ENCODE assay signal across 8 cellular contexts in the genomic region with DNA sequence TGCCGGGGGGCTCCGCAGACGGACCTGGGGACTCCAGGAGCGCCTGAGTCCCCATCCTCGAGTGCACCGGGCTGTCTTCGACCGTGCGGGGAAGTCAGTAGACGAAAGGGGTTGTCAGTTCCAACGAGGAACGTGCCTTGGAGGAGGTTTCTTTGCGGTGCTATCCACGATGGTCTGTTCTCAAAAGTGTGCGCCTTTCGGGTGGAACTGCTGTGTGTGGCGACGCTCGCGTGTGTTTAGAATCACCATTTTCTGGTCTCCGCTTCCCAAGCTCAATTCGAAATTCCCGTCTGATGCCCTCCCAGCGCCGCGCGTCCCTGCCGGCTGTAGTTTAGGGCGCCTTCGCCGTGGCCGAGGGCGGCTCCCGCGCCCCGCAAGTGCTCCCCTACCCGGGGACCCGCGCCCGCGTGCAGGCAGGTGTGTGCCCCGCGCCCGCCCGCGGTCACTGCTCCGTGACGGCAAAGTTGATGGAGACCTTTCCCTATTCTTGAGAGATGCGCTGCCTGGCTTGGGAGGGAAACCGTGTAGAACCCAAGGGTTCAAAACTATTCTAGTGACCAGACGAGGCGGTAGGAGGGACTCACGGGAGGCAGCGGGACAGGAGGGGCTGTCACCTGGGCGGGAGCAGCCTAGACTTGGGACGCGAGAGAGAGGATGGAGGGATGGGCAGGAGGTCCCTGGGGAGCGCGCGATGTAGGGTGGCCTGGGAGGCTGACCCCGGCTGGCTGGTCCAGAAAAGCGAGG. TPM values are rescaled to one million over a fixed set of nuclear protein-coding genes. Genes with fewer than 3 reads are reported as not detected.
DNase-seq lines count a peak whose midpoint lies in the region; ATAC-seq and TF ChIP-seq lines count a peak whose summit lies in the region.

No MANE protein-coding gene starts in this region.

- no peak overlapping the region for H2BK5ac ChIP-seq in trophoblast cell (ENCODE audit: low read depth, low read length, poor library complexity)

- H3K18ac ChIP-seq in trophoblast cell (ENCODE audit: low read length) = no peak overlapping the region

- H3K4me2 ChIP-seq in trophoblast cell (ENCODE audit: low read length) = peak overlapping the region; percentile 100

- H3K27me3 ChIP-seq in trophoblast cell (ENCODE audit: insufficient read depth, low read length) = peaks cover 11% of the 10 kb centered on the region

- H4K91ac ChIP-seq in trophoblast cell (ENCODE audit: low read depth, low read length) = no peak overlapping the region

- peak overlapping the region; percentile 47 for H3K9ac ChIP-seq in SK-N-MC (ENCODE audit: insufficient read length)
- H3K9ac ChIP-seq in trophoblast cell (ENCODE audit: low read length) = peak overlapping the region; percentile 23

- no peak overlapping the region for H2BK12ac ChIP-seq in trophoblast cell (ENCODE audit: low read length)

- peaks cover 4% of the 10 kb centered on the region for H3K79me1 ChIP-seq in trophoblast cell (ENCODE audit: low read length)

- H3K27ac ChIP-seq in SK-N-MC (no peak overlapping the region), trophoblast cell (ENCODE audit: low read depth, low read length) (no peak overlapping the region)

- H2BK120ac ChIP-seq in trophoblast cell (ENCODE audit: insufficient read depth, low read length, poor library complexity) = no peak overlapping the region

- H3K4me1 ChIP-seq in trophoblast cell (ENCODE audit: control insufficient read depth in 1 of 2, insufficient read depth in 2 of 2, low read length in 2 of 2) = peaks cover 7 to 15% of the 10 kb centered on the region in 2 experiments

- no peak overlapping the region for H2AK5ac ChIP-seq in trophoblast cell (ENCODE audit: low read length)

- no peak overlapping the region for H3K23ac ChIP-seq in trophoblast cell (ENCODE audit: low read length)

- H3K14ac ChIP-seq in trophoblast cell (ENCODE audit: low read length) = no peak overlapping the region

- H3K36me3 ChIP-seq in SK-N-MC (ENCODE audit: insufficient read depth, low read length) (no peaks in the 10 kb centered on the region), trophoblast cell (ENCODE audit: control insufficient read depth in 1 of 2, insufficient read depth in 2 of 2, low read length in 2 of 2) (no peaks in the 10 kb centered on the region)

- H3K4me3 ChIP-seq in SK-N-MC (peak overlapping the region; percentile 73), fibroblast of villous mesenchyme (ENCODE audit: low read depth, low read length) (peak overlapping the region; percentile 61), trophoblast cell (ENCODE audit: low read depth, low read length) (peak overlapping the region; percentile 76)

- WGBS in trophoblast cell (ENCODE audit: extremely low coverage, insufficient coverage, insufficient read length) = no CpG with 5 or more reads among the region's 62 CpGs

- no peak for ATAC-seq in GM21786 (IDR thresholded peaks at IDR 0.05; ENCODE audit: unreplicated experiment)

- H3K79me2 ChIP-seq in trophoblast cell (ENCODE audit: control insufficient read depth, insufficient read depth, low read length, poor library complexity) = peaks cover 2% of the 10 kb centered on the region

- no peak overlapping the region for H3K4ac ChIP-seq in trophoblast cell (ENCODE audit: low read depth, low read length)

- H3K9me3 ChIP-seq in SK-N-MC (ENCODE audit: low read depth, low read length) = no peaks in the 10 kb centered on the region
- peaks cover 3% of the 10 kb centered on the region for H3K9me3 ChIP-seq in trophoblast cell (ENCODE audit: insufficient read depth, low read depth, low read length)

- no peak for TF ChIP-seq CTCF in fibroblast of villous mesenchyme (IDR thresholded peaks at IDR 0.05; ENCODE audit: insufficient read depth, low read depth, low read length)

- no peak overlapping the region for H4K12ac ChIP-seq in trophoblast cell (ENCODE audit: low read depth, low read length)

- no peak overlapping the region for H4K8ac ChIP-seq in trophoblast cell (ENCODE audit: low read depth, low read length)

- DNase-seq in DMS 273 (lab: John Stamatoyannopoulos, UW; ENCODE audit: unreplicated experiment) (peak; percentile 76), DMS 273 treated with DMSO at 0.1 percent for 48 hours (lab: John Stamatoyannopoulos, UW) (no peak), SK-N-MC (ENCODE audit: low read depth, low spot score) (no peak), fibroblast of villous mesenchyme (ENCODE audit: low read depth) (peak; percentile 19), trophoblast cell (no peak), NCI-H1436 (lab: John Stamatoyannopoulos, UW) (no peak)
- no peak for DNase-seq in central memory CD4-positive, alpha-beta T cell

- peak overlapping the region; percentile 37 for H2AFZ ChIP-seq in trophoblast cell (ENCODE audit: insufficient read depth, low read length, poor library complexity)

RNA-seq across cellular contexts. Expression of a gene that starts 1.0 kb away (rescaled TPM):
- total RNA-seq in fibroblast of villous mesenchyme = 2.6 and 6.9 TPM in 2 replicates
- 0.34 and 0.35 TPM in 2 replicates for polyA plus RNA-seq in trophoblast cell (2013)

Comparison
In these comparisons a context has a peak if more than half of its experiments do, and no peak if none do; other contexts are left out.
1. DNase-seq: peak in DMS 273 (single experiment) and fibroblast of villous mesenchyme (single experiment); none in DMS 273 treated with DMSO at 0.1 percent for 48 hours (single experiment), SK-N-MC (single experiment), trophoblast cell (0 of 2), NCI-H1436 (single experiment) and central memory CD4-positive, alpha-beta T cell (single experiment).
2. Peak in every context shown above with its lines, with median percentiles within 50 percentile points of each other: H3K4me3 ChIP-seq.